9 cellular contexts compared by ENCODE assay signal in the genomic region with DNA sequence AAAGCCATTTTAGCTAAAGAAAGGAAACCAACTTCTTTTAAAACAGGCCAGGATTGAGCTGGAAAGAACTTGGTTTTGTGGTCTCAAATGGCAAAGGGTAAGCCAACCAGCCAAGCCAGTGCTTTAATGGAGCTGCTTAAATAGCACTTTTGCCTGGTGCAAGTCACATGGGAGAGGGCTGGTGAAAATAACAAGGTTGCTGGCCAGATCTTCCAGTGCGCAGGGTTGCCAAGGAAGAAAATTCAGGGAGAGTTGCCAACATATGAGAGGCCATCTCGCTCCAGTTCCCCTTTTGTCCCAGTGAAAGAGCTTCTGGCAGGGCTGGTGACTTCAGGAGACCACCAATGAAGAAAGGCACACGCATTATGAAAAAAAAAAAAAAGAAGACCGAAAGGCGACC.
A peak's percentile ranks its signal among the peaks of the same experiment; 100 is the strongest.
DNase-seq lines count a peak whose midpoint lies in the region; ATAC-seq and TF ChIP-seq lines count a peak whose summit lies in the region.
"Had no signal": no experiment of that assay in that cellular context is flagged by ENCODE, and none has a peak within 500 bp of the region (broad histone marks: within the 10 kb centered on the region; RNA-seq: fewer than 3 reads in every experiment).

No MANE protein-coding gene starts in this region.

- H3K27ac ChIP-seq in coronary artery, result peak overlapping the region; percentile 58 to 67
- H3K27ac ChIP-seq in stomach smooth muscle (ENCODE audit: low read length), result peak overlapping the region; percentile 61

- H3K4me1 ChIP-seq in stomach smooth muscle (ENCODE audit: control insufficient read depth, insufficient read depth, low read length), result peaks cover 16% of the 10 kb centered on the region

- ATAC-seq in HG03354 (IDR thresholded peaks at IDR 0.05; ENCODE audit: poor library complexity, severe bottlenecking, unreplicated experiment) (no peak), HG02588 (IDR thresholded peaks at IDR 0.05; ENCODE audit: unreplicated experiment) (no peak)

- DNase-seq in NCI-H2029 treated with DMSO at 0.1 percent for 48 hours (lab: John Stamatoyannopoulos, UW) (peak; percentile 65), coronary artery (ENCODE audit: low spot score) (peak; percentile 78), medulla oblongata (ENCODE audit: extremely low spot score) (peak; percentile 88), ACHN (no peak), NOMO-1 (lab: John Stamatoyannopoulos, UW; ENCODE audit: unreplicated experiment in 2 of 2) (no peak)
- DNase-seq: NCI-H1417 had no signal

- no peaks in the 10 kb centered on the region for H3K36me3 ChIP-seq in stomach smooth muscle (ENCODE audit: control insufficient read depth in 2 of 2, insufficient read depth in 2 of 2, low read length in 2 of 2)

- no peak for TF ChIP-seq CTCF in coronary artery (IDR thresholded peaks at IDR 0.05)

- H3K9me3 ChIP-seq in stomach smooth muscle (ENCODE audit: control insufficient read depth in 2 of 2, low read length in 2 of 2), result no peaks in the 10 kb centered on the region

- no peaks in the 10 kb centered on the region for H3K27me3 ChIP-seq in stomach smooth muscle (ENCODE audit: control insufficient read depth in 1 of 2, insufficient read depth in 2 of 2, low read length in 2 of 2)

- in situ Hi-C loops in ACHN (cut with HindIII; ENCODE audit: low pct_ligation_motif_present, low pct_unique_long_range_greater_than_20kb, low sequenced_read_pairs), result no loop called here

- H3K4me3 ChIP-seq in coronary artery (peak overlapping the region; percentile 6), stomach smooth muscle (ENCODE audit: low read length in 2 of 2) (peak overlapping the region in 1 of 2 donors; percentile 40)

- H3K9ac ChIP-seq in stomach smooth muscle (ENCODE audit: low read length in 2 of 2), result no peak overlapping the region

Comparison
In these comparisons a context has a peak if more than half of its experiments do, and no peak if none do; other contexts are left out.
1. DNase-seq: peak in NCI-H2029 treated with DMSO at 0.1 percent for 48 hours (single experiment), coronary artery (single experiment) and medulla oblongata (single experiment); none in ACHN (single experiment) and NOMO-1 (0 of 2).